ENCODE assay signal across 1 cellular context in the genomic region with DNA sequence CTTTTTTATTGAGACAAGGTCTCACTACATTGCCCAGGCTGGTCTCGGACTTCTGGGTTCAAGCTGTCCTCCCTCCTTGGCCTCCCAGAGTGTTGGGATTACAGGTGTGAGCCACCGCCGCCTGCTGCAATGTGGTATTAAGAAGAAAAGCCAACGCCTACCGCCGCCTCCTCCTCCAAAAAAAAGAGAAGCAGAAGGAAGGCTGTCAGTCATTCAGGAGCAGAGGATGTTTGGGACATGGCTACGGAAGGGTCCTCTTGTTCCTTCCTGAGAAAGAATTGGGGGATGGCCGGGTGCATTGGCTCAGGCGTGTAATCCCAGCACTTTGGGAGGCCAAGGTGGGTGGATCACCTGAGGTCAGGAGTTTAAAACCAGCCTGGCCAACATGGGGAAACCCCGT.
TF ChIP-seq lines count a peak whose summit lies in the region.

No MANE protein-coding gene starts in this region.

TF ChIP-seq in GM23338, 12 proteins besides CTCF, POLR2A, EP300 and RAD21 (continued from another document):
- TF ChIP-seq, protein P1, sequence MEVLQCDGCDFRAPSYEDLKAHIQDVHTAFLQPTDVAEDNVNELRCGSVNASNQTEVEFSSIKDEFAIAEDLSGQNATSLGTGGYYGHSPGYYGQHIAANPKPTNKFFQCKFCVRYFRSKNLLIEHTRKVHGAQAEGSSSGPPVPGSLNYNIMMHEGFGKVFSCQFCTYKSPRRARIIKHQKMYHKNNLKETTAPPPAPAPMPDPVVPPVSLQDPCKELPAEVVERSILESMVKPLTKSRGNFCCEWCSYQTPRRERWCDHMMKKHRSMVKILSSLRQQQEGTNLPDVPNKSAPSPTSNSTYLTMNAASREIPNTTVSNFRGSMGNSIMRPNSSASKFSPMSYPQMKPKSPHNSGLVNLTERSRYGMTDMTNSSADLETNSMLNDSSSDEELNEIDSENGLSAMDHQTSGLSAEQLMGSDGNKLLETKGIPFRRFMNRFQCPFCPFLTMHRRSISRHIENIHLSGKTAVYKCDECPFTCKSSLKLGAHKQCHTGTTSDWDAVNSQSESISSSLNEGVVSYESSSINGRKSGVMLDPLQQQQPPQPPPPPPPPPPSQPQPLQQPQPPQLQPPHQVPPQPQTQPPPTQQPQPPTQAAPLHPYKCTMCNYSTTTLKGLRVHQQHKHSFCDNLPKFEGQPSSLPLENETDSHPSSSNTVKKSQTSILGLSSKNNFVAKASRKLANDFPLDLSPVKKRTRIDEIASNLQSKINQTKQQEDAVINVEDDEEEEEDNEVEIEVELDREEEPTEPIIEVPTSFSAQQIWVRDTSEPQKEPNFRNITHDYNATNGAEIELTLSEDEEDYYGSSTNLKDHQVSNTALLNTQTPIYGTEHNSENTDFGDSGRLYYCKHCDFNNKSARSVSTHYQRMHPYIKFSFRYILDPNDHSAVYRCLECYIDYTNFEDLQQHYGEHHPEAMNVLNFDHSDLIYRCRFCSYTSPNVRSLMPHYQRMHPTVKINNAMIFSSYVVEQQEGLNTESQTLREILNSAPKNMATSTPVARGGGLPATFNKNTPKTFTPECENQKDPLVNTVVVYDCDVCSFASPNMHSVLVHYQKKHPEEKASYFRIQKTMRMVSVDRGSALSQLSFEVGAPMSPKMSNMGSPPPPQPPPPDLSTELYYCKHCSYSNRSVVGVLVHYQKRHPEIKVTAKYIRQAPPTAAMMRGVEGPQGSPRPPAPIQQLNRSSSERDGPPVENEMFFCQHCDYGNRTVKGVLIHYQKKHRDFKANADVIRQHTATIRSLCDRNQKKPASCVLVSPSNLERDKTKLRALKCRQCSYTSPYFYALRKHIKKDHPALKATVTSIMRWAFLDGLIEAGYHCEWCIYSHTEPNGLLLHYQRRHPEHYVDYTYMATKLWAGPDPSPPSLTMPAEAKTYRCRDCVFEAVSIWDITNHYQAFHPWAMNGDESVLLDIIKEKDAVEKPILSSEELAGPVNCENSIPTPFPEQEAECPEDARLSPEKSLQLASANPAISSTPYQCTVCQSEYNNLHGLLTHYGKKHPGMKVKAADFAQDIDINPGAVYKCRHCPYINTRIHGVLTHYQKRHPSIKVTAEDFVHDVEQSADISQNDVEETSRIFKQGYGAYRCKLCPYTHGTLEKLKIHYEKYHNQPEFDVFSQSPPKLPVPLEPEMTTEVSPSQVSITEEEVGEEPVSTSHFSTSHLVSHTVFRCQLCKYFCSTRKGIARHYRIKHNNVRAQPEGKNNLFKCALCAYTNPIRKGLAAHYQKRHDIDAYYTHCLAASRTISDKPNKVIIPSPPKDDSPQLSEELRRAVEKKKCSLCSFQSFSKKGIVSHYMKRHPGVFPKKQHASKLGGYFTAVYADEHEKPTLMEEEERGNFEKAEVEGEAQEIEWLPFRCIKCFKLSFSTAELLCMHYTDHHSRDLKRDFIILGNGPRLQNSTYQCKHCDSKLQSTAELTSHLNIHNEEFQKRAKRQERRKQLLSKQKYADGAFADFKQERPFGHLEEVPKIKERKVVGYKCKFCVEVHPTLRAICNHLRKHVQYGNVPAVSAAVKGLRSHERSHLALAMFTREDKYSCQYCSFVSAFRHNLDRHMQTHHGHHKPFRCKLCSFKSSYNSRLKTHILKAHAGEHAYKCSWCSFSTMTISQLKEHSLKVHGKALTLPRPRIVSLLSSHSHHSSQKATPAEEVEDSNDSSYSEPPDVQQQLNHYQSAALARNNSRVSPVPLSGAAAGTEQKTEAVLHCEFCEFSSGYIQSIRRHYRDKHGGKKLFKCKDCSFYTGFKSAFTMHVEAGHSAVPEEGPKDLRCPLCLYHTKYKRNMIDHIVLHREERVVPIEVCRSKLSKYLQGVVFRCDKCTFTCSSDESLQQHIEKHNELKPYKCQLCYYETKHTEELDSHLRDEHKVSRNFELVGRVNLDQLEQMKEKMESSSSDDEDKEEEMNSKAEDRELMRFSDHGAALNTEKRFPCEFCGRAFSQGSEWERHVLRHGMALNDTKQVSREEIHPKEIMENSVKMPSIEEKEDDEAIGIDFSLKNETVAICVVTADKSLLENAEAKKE (CRISPR knock-in tag; IDR thresholded peaks at IDR 0.05): no peak
- TF ChIP-seq, protein P2, sequence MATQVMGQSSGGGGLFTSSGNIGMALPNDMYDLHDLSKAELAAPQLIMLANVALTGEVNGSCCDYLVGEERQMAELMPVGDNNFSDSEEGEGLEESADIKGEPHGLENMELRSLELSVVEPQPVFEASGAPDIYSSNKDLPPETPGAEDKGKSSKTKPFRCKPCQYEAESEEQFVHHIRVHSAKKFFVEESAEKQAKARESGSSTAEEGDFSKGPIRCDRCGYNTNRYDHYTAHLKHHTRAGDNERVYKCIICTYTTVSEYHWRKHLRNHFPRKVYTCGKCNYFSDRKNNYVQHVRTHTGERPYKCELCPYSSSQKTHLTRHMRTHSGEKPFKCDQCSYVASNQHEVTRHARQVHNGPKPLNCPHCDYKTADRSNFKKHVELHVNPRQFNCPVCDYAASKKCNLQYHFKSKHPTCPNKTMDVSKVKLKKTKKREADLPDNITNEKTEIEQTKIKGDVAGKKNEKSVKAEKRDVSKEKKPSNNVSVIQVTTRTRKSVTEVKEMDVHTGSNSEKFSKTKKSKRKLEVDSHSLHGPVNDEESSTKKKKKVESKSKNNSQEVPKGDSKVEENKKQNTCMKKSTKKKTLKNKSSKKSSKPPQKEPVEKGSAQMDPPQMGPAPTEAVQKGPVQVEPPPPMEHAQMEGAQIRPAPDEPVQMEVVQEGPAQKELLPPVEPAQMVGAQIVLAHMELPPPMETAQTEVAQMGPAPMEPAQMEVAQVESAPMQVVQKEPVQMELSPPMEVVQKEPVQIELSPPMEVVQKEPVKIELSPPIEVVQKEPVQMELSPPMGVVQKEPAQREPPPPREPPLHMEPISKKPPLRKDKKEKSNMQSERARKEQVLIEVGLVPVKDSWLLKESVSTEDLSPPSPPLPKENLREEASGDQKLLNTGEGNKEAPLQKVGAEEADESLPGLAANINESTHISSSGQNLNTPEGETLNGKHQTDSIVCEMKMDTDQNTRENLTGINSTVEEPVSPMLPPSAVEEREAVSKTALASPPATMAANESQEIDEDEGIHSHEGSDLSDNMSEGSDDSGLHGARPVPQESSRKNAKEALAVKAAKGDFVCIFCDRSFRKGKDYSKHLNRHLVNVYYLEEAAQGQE (IDR thresholded peaks at IDR 0.05; ENCODE audit: unreplicated experiment): no peak
